In the genomic region with DNA sequence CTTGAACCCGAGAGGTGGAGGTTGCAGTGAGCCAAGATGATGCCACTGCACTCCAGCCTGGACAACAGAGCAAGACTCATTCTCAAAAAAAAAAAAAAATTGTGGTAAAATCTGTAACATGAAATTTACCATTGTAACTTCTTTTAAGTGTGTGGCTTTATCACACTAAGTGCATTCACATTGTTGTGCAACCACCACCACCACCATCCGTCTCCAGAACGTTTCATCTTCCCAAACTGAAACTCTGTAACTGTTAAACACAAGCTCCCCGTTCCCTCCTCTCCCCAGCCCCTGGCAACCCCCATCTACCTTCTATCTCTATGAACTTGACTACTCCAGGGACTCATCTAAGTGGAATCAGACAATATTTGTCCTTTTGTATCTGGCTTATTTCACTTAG, we compare ENCODE assay signal across 23 cellular contexts. TPM values are rescaled to one million over a fixed set of nuclear protein-coding genes. Genes with fewer than 3 reads are reported as not detected.
DNase-seq lines count a peak whose midpoint lies in the region; ATAC-seq, FAIRE-seq and TF ChIP-seq lines count a peak whose summit lies in the region.
"Had no signal": no experiment of that assay in that cellular context is flagged by ENCODE, and none has a peak within 500 bp of the region (broad histone marks: within the 10 kb centered on the region; RNA-seq: fewer than 3 reads in every experiment).

No MANE protein-coding gene starts in this region.

- BruUV-seq in IMR-90 (replicated peaks; lab: Mats Ljungman, UMichigan) = no TSS peak

- no peak for ATAC-seq in IMR-90 (ENCODE audit: low read depth)
- ATAC-seq: Panc1 had no signal

- no peak overlapping the region for H4K91ac ChIP-seq in IMR-90 (ENCODE audit: insufficient read depth, low read depth, low read length)

- no peak overlapping the region for H3K4me3 ChIP-seq in IMR-90 (ENCODE audit: insufficient read depth, low read depth, low read length)
- H3K4me3 ChIP-seq: BLaER1 had no signal

- no peak for FAIRE-seq in H54 (lab: Jason Lieb, UNC)
- FAIRE-seq: A204.1, D721Med, G401.6, HTR-8/SVneo had no signal

- no peak overlapping the region for H2BK5ac ChIP-seq in IMR-90 (ENCODE audit: low read depth, low read length, poor library complexity, severe bottlenecking)

- no peak overlapping the region for H3K56ac ChIP-seq in IMR-90 (ENCODE audit: extremely low read depth, insufficient read depth, low read length)

- no peak overlapping the region for H2BK15ac ChIP-seq in IMR-90 (ENCODE audit: low read depth, low read length)

- no peaks in the 10 kb centered on the region for H3K36me3 ChIP-seq in IMR-90 (ENCODE audit: control insufficient read depth, insufficient read depth, low read length)
- H3K36me3 ChIP-seq: BLaER1 had no signal

- POLR2A ChIA-PET in IMR-90 (lab: Charles Lee; ENCODE audit: unreplicated experiment) = no interaction called here

- no peak overlapping the region for H2BK20ac ChIP-seq in IMR-90 (ENCODE audit: low read depth, low read length)

- CTCF ChIA-PET in IMR-90 (lab: Yijun Ruan, JAX) = no interaction called here

- no peak overlapping the region for H3K27ac Mint-ChIP-seq in chondrocyte (ENCODE audit: unreplicated experiment)
- H3K27ac Mint-ChIP-seq: CD4-positive, CD25-positive, alpha-beta regulatory T cell had no signal

- H2AK9ac ChIP-seq in IMR-90 (replicated peaks; ENCODE audit: low read depth, low read length, poor library complexity) = no peak overlapping the region

- H2BK120ac ChIP-seq in IMR-90 (ENCODE audit: low read depth, low read length) = no peak overlapping the region

- H3K27me3 ChIP-seq in IMR-90 (ENCODE audit: control insufficient read depth, insufficient read depth, low read length) = peaks cover 46% of the 10 kb centered on the region
- H3K27me3 ChIP-seq: BLaER1 had no signal

- TF ChIP-seq POLR2A in IMR-90 (IDR thresholded peaks at IDR 0.05; ENCODE audit: low read depth, low read length) (no peak), H54 (IDR thresholded peaks at IDR 0.05; ENCODE audit: low read depth, low read length) (no peak)

- H3K27ac ChIP-seq in IMR-90 (ENCODE audit: insufficient read depth, low read length) = no peak overlapping the region
- H3K27ac ChIP-seq: BLaER1, RWPE1 had no signal

- H3K4me1 Mint-ChIP-seq in chondrocyte (ENCODE audit: low read depth) = peaks cover 3% of the 10 kb centered on the region
- H3K4me1 Mint-ChIP-seq: CD4-positive, CD25-positive, alpha-beta regulatory T cell had no signal

- H3K79me1 ChIP-seq in IMR-90 (ENCODE audit: low read depth in 1 of 2, low read length in 2 of 2) = no peaks in the 10 kb centered on the region

- H4K5ac ChIP-seq in IMR-90 (ENCODE audit: low read depth, low read length) = no peak overlapping the region

- intact Hi-C loops in IMR-90 (cut with micrococcal nuclease) = no loop called here

- H4K8ac ChIP-seq in IMR-90 (ENCODE audit: low read depth in 2 of 2, low read length in 2 of 2) = no peak overlapping the region

- H3K27me3 Mint-ChIP-seq in chondrocyte (ENCODE audit: low read depth) = peaks cover 74% of the 10 kb centered on the region

- no peak overlapping the region for H3K18ac ChIP-seq in IMR-90 (ENCODE audit: low read depth, low read length)

- TF ChIP-seq RAD21 in IMR-90 (IDR thresholded peaks at IDR 0.05; ENCODE audit: low read length) = no peak

- H3K4ac ChIP-seq in IMR-90 (ENCODE audit: low read depth, low read length) = no peak overlapping the region

- no peaks in the 10 kb centered on the region for H3K36me3 Mint-ChIP-seq in chondrocyte (ENCODE audit: low read depth)
- H3K36me3 Mint-ChIP-seq: CD4-positive, CD25-positive, alpha-beta regulatory T cell had no signal

- H3K9ac ChIP-seq in IMR-90 (ENCODE audit: low read depth, low read length) = no peak overlapping the region
- H3K9ac ChIP-seq: BLaER1 had no signal

- H3K9me3 ChIP-seq in IMR-90 (ENCODE audit: control insufficient read depth, insufficient read depth, low read length) = no peaks in the 10 kb centered on the region
- H3K9me3 ChIP-seq: BLaER1 had no signal

- no peaks in the 10 kb centered on the region for H4K20me1 ChIP-seq in IMR-90 (ENCODE audit: insufficient read depth, low read length)
- H4K20me1 ChIP-seq: BLaER1 had no signal

- H2AK5ac ChIP-seq in IMR-90 (ENCODE audit: low read depth, low read length) = no peak overlapping the region

- in situ Hi-C loops in IMR-90 (cut with MboI; ENCODE audit: low sequenced_read_pairs) = no loop called here

- H3K9me1 ChIP-seq in IMR-90 (ENCODE audit: insufficient read depth, low read length) = no peaks in the 10 kb centered on the region

- no peak overlapping the region for H3K4me2 ChIP-seq in IMR-90 (ENCODE audit: low read depth, low read length)

- no peaks in the 10 kb centered on the region for H3K4me1 ChIP-seq in IMR-90 (ENCODE audit: control insufficient read depth, insufficient read depth, low read length)

- no peak overlapping the region for H3K23ac ChIP-seq in IMR-90 (ENCODE audit: low read depth, low read length)

- dilution Hi-C loops in IMR-90 (cut with HindIII; ENCODE audit: low sequenced_read_pairs, unreplicated experiment) = no loop called here

- no peaks in the 10 kb centered on the region for H3K9me3 Mint-ChIP-seq in chondrocyte (ENCODE audit: low read depth)

- TF ChIP-seq CTCF in IMR-90 (conservative IDR thresholded peaks at IDR 0.05; ENCODE audit: low read depth, low read length) (no peak), chondrocyte (IDR thresholded peaks at IDR 0.05) (no peak)

- H2AFZ ChIP-seq in IMR-90 (replicated peaks; ENCODE audit: low read length, poor library complexity) = no peak overlapping the region

- H3K14ac ChIP-seq in IMR-90 (replicated peaks; ENCODE audit: low read depth, low read length) = no peak overlapping the region

- no peak overlapping the region for H3K4me3 Mint-ChIP-seq in chondrocyte (ENCODE audit: unreplicated experiment)
- H3K4me3 Mint-ChIP-seq: CD4-positive, CD25-positive, alpha-beta regulatory T cell had no signal

- WGBS in IMR-90 (ENCODE audit: extremely low coverage in 2 of 2, insufficient read length in 1 of 2), 2 experiments = 0% methylated on average over 1 of the region's 4 CpGs; no CpG with 5 or more reads in 1 of the 2 experiments

- DNase-seq in IMR-90 = no peak
- DNase-seq in MV-4-11 (lab: John Stamatoyannopoulos, UW) = peak; percentile 33
- DNase-seq in chondrocyte (ENCODE audit: low spot score) = peak; percentile 5
- DNase-seq in H54 (ENCODE audit: insufficient read length, low spot score) = no peak
- no peak for DNase-seq in effector CD8-positive, alpha-beta T cell (lab: John Stamatoyannopoulos, UW)
- DNase-seq: CD4-positive, CD25-positive, alpha-beta regulatory T cell; GOT3; HCEC 1CT; NCI-H2029; NCI-H446 treated with DMSO at 0.1 percent for 48 hours; NCI-H526; NCI-H82; NK-92 treated with Interleukin-12 subunit alpha and Interleukin-12 subunit beta, amount 100 ng/mL, for 24 hours; SHP77 treated with DMSO at 0.1 percent for 48 hours; T-helper 1 cell had no signal

TF ChIP-seq in IMR-90, 13 proteins besides CTCF, POLR2A, EP300 and RAD21:
- TF ChIP-seq CEBPB (IDR thresholded peaks at IDR 0.05; ENCODE audit: low read depth, low read length) (0 out of 2 replicates have a peak, but pooled peaks have one; percentile 16), MXI1 (IDR thresholded peaks at IDR 0.05; ENCODE audit: borderline replicate concordance, low read depth, low read length) (no peak), RFX5 (IDR thresholded peaks at IDR 0.05; ENCODE audit: low read depth, low read length) (no peak), BHLHE40 (IDR thresholded peaks at IDR 0.05; ENCODE audit: low read depth, low read length) (no peak), MAZ (IDR thresholded peaks at IDR 0.05; ENCODE audit: borderline replicate concordance, low read depth, low read length) (no peak)
TF ChIP-seq in IMR-90: peak in this region for 1.

RNA-seq across cellular contexts. Expression of gene PDRG1, which starts 29.7 kb away (rescaled TPM):
- total RNA-seq in IMR-90 (2012; rRNA removed) = 5.0 and 5.8 TPM in 2 replicates
- polyA plus RNA-seq in IMR-90 (2012; rRNA removed) = 15.7 and 16.0 TPM in 2 replicates
- 12.2 and 15.0 TPM in 2 replicates for polyA plus RNA-seq in IMR-90 (2012; cell fraction: cytosol; rRNA removed)
- polyA plus RNA-seq in IMR-90 (2012; cell fraction: nucleus; rRNA removed; ENCODE audit: low replicate concordance) = 6.9 and 8.3 TPM in 2 replicates
- 8.9 to 19.0 TPM (median 15.2 TPM) in 3 replicates for total RNA-seq in chondrocyte

RNA-seq across cellular contexts. Expression of gene XKR7, which starts 45.8 kb away (rescaled TPM):
- total RNA-seq in IMR-90 (2012; rRNA removed) (not detected in 2 replicates), chondrocyte (0.02 TPM in 1 of 3 replicates, not detected in the others)
- polyA plus RNA-seq in IMR-90 (2012; rRNA removed) = not detected in 2 replicates
- polyA plus RNA-seq in IMR-90 (2012; cell fraction: cytosol; rRNA removed) = not detected in 2 replicates
- 0.01 TPM in 1 of 2 replicates, not detected in the other for polyA plus RNA-seq in IMR-90 (2012; cell fraction: nucleus; rRNA removed; ENCODE audit: low replicate concordance)
- polyA plus RNA-seq: AG04450; CD4-positive, CD25-positive, alpha-beta regulatory T cell had no signal

RNA-seq across cellular contexts. Expression of gene TTLL9, which starts 51.7 kb away (rescaled TPM):
- total RNA-seq in IMR-90 (2012; rRNA removed) = not detected in 2 replicates
- not detected in 2 replicates for polyA plus RNA-seq in IMR-90 (2012; rRNA removed)
- polyA plus RNA-seq in IMR-90 (2012; cell fraction: cytosol; rRNA removed) = not detected in 2 replicates
- 0.05 TPM in 1 of 2 replicates, not detected in the other for polyA plus RNA-seq in IMR-90 (2012; cell fraction: nucleus; rRNA removed; ENCODE audit: low replicate concordance)
- 0.24 to 0.37 TPM (median 0.33 TPM) in 3 replicates for total RNA-seq in chondrocyte
- total RNA-seq: CD4-positive, CD25-positive, alpha-beta regulatory T cell had no signal
- polyA plus RNA-seq: AG04450; CD4-positive, CD25-positive, alpha-beta regulatory T cell had no signal

RNA-seq across cellular contexts. Expression of gene DUSP15, which starts 51.9 kb away (rescaled TPM):
- total RNA-seq in IMR-90 (2012; rRNA removed) (not detected in 2 replicates), chondrocyte (3.6 to 11.6 TPM (median 11.5 TPM) in 3 replicates)
- not detected in 2 replicates for polyA plus RNA-seq in IMR-90 (2012; rRNA removed)
- polyA plus RNA-seq in IMR-90 (2012; cell fraction: cytosol; rRNA removed) = not detected in 2 replicates
- polyA plus RNA-seq in IMR-90 (2012; cell fraction: nucleus; rRNA removed; ENCODE audit: low replicate concordance) = not detected in 2 replicates
- total RNA-seq: CD4-positive, CD25-positive, alpha-beta regulatory T cell had no signal
- polyA plus RNA-seq: AG04450; CD4-positive, CD25-positive, alpha-beta regulatory T cell had no signal

Comparison
In these comparisons a context has a peak if more than half of its experiments do, and no peak if none do; other contexts are left out.
1. DNase-seq: peak in MV-4-11 (single experiment) and chondrocyte (single experiment); none in IMR-90 (single experiment), H54 (single experiment) and effector CD8-positive, alpha-beta T cell (single experiment).